Comparison of ENCODE assay signal across 8 cellular contexts in the genomic region with DNA sequence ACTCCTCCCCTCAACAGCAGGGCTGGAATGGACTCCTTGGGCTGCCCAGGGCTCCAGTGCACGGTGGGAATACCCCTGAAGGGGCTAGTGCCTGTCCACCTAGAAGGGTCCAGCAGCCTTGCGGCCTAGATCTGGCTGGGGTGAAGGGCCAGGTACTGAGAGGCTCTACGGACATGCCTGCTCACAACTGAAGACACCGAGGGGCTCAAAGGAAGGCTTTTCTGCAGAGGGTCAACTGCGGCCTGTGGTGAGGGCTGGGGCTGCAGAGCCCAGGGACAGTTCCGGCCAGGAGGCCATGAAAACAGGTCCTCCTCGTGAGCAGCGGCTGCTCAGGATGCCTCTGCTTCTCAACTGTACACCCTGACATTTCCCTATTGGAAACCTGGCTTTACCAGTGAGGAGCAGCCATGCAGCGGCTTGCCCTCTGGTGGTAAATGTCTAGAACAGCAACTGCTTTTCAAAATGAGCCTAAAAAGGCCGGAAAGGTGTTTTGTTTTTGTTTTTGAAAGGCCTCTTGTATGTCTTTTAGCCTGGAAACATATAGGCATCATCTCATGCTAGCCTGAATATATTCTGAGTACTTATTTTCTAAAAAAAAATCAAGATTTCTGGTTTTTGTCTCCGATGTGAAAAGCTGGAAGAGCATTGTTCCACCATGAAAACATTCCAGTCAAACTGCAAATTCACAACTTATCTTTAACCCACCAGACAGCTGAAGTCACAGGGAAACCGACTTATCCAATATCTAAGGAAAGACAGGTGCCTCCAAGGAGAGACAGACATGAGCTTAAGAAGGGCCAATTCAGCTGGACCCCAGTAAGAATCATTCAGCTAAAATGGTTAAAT.
DNase-seq lines count a peak whose midpoint lies in the region; ATAC-seq, FAIRE-seq and TF ChIP-seq lines count a peak whose summit lies in the region.

No MANE protein-coding gene starts in this region.

- H3K27me3 Mint-ChIP-seq in activated CD4-positive, alpha-beta memory T cell treated with anti-CD3 and anti-CD28 coated beads for 36 hours, result no peaks in the 10 kb centered on the region

- H3K27me3 ChIP-seq in DND-41 (ENCODE audit: insufficient read depth, low read length, poor library complexity), result no peaks in the 10 kb centered on the region
- H3K27me3 ChIP-seq in neural cell (ENCODE audit: insufficient read depth, low read depth, low read length), result peaks cover 19% of the 10 kb centered on the region

- peak; percentile 40 for FAIRE-seq in A204.1 (lab: Jason Lieb, UNC)

- no peak for TF ChIP-seq EP300 in neural cell (conservative IDR thresholded peaks at IDR 0.05; ENCODE audit: poor library complexity, severe bottlenecking)

- no peak overlapping the region for H3K4me3 Mint-ChIP-seq in activated CD4-positive, alpha-beta memory T cell treated with anti-CD3 and anti-CD28 coated beads for 36 hours

- peaks cover 13% of the 10 kb centered on the region for H3K9me3 Mint-ChIP-seq in activated CD4-positive, alpha-beta memory T cell treated with anti-CD3 and anti-CD28 coated beads for 36 hours

- peaks cover 7% of the 10 kb centered on the region for H3K9me3 ChIP-seq in DND-41 (ENCODE audit: insufficient read depth, low read length, severe bottlenecking)
- no peaks in the 10 kb centered on the region for H3K9me3 ChIP-seq in neural cell (ENCODE audit: low read length)

- TF ChIP-seq RAD21 in neural cell (conservative IDR thresholded peaks at IDR 0.05), result peak; percentile 82

- H3K4me1 ChIP-seq in DND-41 (ENCODE audit: insufficient read depth, low read length), result peaks cover 9% of the 10 kb centered on the region

- H3K4me1 Mint-ChIP-seq in activated CD4-positive, alpha-beta memory T cell treated with anti-CD3 and anti-CD28 coated beads for 36 hours (ENCODE audit: low read depth), result peaks cover 47% of the 10 kb centered on the region

- intact Hi-C loops in activated CD4-positive, alpha-beta memory T cell treated with anti-CD3 and anti-CD28 coated beads for 36 hours (cut with micrococcal nuclease), result loop anchor here (1.0 to 10.0 kb wide), 7 partner anchors 97 to 585 kb away; partner anchors contain the start of genes FAN1 and MTMR10

- H4K20me1 ChIP-seq in DND-41 (ENCODE audit: insufficient read depth, low read length) (no peaks in the 10 kb centered on the region), neural cell (ENCODE audit: insufficient read depth) (no peaks in the 10 kb centered on the region)

- H3F3A ChIP-seq in neural cell (ENCODE audit: insufficient read depth, low read length, poor library complexity, severe bottlenecking), result no peaks in the 10 kb centered on the region

- peak; percentile 65 for ATAC-seq in DND-41 (ENCODE audit: insufficient read depth, low read depth)

- H3K27ac ChIP-seq in DND-41 (ENCODE audit: low read length) (no peak overlapping the region), neural cell (ENCODE audit: low read length) (no peak overlapping the region)

- H3K4me2 ChIP-seq in DND-41 (ENCODE audit: insufficient read depth, low read length) (no peak overlapping the region), neural cell (ENCODE audit: low read length) (no peak overlapping the region)

- CTCF ChIA-PET in activated CD4-positive, alpha-beta memory T cell treated with anti-CD3 and anti-CD28 coated beads for 36 hours (lab: Charles Lee), result interaction anchor here (0.6 to 6.1 kb wide), 45 partner anchors 8 to 699 kb away, joined by 3 to 312 read pairs (median 4); partner anchors contain the start of genes KLF13 and TRPM1

- H3K36me3 ChIP-seq in DND-41 (ENCODE audit: insufficient read depth, low read length), result no peaks in the 10 kb centered on the region
- no peaks in the 10 kb centered on the region for H3K36me3 ChIP-seq in neural cell (ENCODE audit: insufficient read depth, low read length)

- no peaks in the 10 kb centered on the region for H3K9me2 ChIP-seq in neural cell (ENCODE audit: insufficient read depth, low read length)

- H3K4me3 ChIP-seq in DND-41 (ENCODE audit: low read depth in 1 of 2, low read length in 2 of 2), result no peak overlapping the region
- H3K4me3 ChIP-seq in neural cell (ENCODE audit: low read length), result no peak overlapping the region

- H2AFZ ChIP-seq in DND-41 (ENCODE audit: low read depth, low read length) (0 out of 2 replicates have a peak overlapping the region, but pooled peaks have one; percentile 22), neural cell (ENCODE audit: low read depth, low read length) (no peak overlapping the region)

- no peaks in the 10 kb centered on the region for H3K79me2 ChIP-seq in DND-41 (ENCODE audit: insufficient read depth, low read length)
- no peaks in the 10 kb centered on the region for H3K79me2 ChIP-seq in neural cell (replicated peaks; ENCODE audit: insufficient read depth, low read length)

- H3K9ac ChIP-seq in DND-41 (ENCODE audit: low read depth, low read length) (no peak overlapping the region), neural cell (ENCODE audit: low read length) (no peak overlapping the region)

- no peak overlapping the region for H3K27ac Mint-ChIP-seq in activated CD4-positive, alpha-beta memory T cell treated with anti-CD3 and anti-CD28 coated beads for 36 hours

- TF ChIP-seq CTCF in DND-41 (IDR thresholded peaks at IDR 0.05; ENCODE audit: borderline replicate concordance, extremely low read depth, low read length, poor library complexity, severe bottlenecking) (peak; percentile 83), neural cell (IDR thresholded peaks at IDR 0.05; ENCODE audit: poor library complexity, severe bottlenecking) (peak; percentile 87)

- peak; percentile 46 for DNase-seq in DND-41
- DNase-seq in NAMALWA (ENCODE audit: low spot score), result peak; percentile 70
- peak; percentile 53 for DNase-seq in activated CD4-positive, alpha-beta memory T cell treated with anti-CD3 and anti-CD28 coated beads for 36 hours
- peak; percentile 73 for DNase-seq in fibroblast of peridontal ligament (ENCODE audit: extremely low read depth)
- no peak for DNase-seq in cortex of kidney (lab: John Stamatoyannopoulos, UW)
- DNase-seq in middle frontal gyrus (ENCODE audit: extremely low spot score, low spot score), result no peak

- POLR2A ChIA-PET in activated CD4-positive, alpha-beta memory T cell treated with anti-CD3 and anti-CD28 coated beads for 36 hours (lab: Charles Lee), result interaction anchor here (0.8 to 1.1 kb wide), 2 partner anchors 134 to 163 kb away, joined by 3 read pairs; partner anchors contain the start of gene KLF13

- peaks cover 10% of the 10 kb centered on the region for H3K36me3 Mint-ChIP-seq in activated CD4-positive, alpha-beta memory T cell treated with anti-CD3 and anti-CD28 coated beads for 36 hours

TF ChIP-seq in neural cell, 6 proteins besides CTCF, POLR2A, EP300 and RAD21:
- no peak for TF ChIP-seq TAF1 (IDR thresholded peaks at IDR 0.05; ENCODE audit: low read depth)
- TF ChIP-seq SMC3 (conservative IDR thresholded peaks at IDR 0.05; ENCODE audit: poor library complexity), result peak; percentile 93
TF ChIP-seq in neural cell: peak in this region for 1.

Comparison
In these comparisons a context has a peak if more than half of its experiments do, and no peak if none do; other contexts are left out.
1. DNase-seq: peak in DND-41 (single experiment), NAMALWA (single experiment), activated CD4-positive, alpha-beta memory T cell treated with anti-CD3 and anti-CD28 coated beads for 36 hours (single experiment) and fibroblast of peridontal ligament (single experiment); none in cortex of kidney (single experiment) and middle frontal gyrus (single experiment).